Comparison of ENCODE assay signal across 14 cellular contexts in genomic region chr4:31086771-31087330, GRCh38.
"Had no signal": no experiment of that assay in that cellular context is flagged by ENCODE, and none has a peak within 500 bp of the region (broad histone marks: within the 10 kb centered on the region; RNA-seq: fewer than 3 reads in every experiment).

No MANE protein-coding gene starts in this region.

- DNase-seq: activated CD4-positive, alpha-beta memory T cell treated with anti-CD3 and anti-CD28 coated beads for 36 hours; activated naive CD4-positive, alpha-beta T cell; activated T-cell treated with anti-CD3 and anti-CD28 coated beads, Interleukin-2, amount 50 U/mL, for 72 hours; central memory CD4-positive, alpha-beta T cell; endodermal cell; esophagus squamous epithelium; heart left ventricle; natural killer cell; posterior cingulate gyrus; small intestine had no signal

- H3K27ac Mint-ChIP-seq: activated CD4-positive, alpha-beta memory T cell treated with anti-CD3 and anti-CD28 coated beads for 36 hours; activated T-cell treated with anti-CD3 and anti-CD28 coated beads, Interleukin-2, amount 50 U/mL, for 72 hours; endodermal cell; natural killer cell; stimulated activated effector memory CD8-positive, alpha-beta T cell treated with anti-CD3 and anti-CD28 coated beads, Interleukin-12 subunit alpha, Interleukin-12 subunit beta, amount 100 ng/mL, for 72 hours had no signal

- H3K4me3 Mint-ChIP-seq: activated CD4-positive, alpha-beta memory T cell treated with anti-CD3 and anti-CD28 coated beads for 36 hours; activated T-cell treated with anti-CD3 and anti-CD28 coated beads, Interleukin-2, amount 50 U/mL, for 72 hours; endodermal cell; natural killer cell; stimulated activated effector memory CD8-positive, alpha-beta T cell treated with anti-CD3 and anti-CD28 coated beads, Interleukin-12 subunit alpha, Interleukin-12 subunit beta, amount 100 ng/mL, for 72 hours had no signal

- H3K36me3 ChIP-seq: esophagus squamous epithelium, heart left ventricle, right atrium auricular region, tibial nerve had no signal

- H3K4me1 ChIP-seq: esophagus squamous epithelium, tibial nerve had no signal

- H3K9me3 Mint-ChIP-seq: activated CD4-positive, alpha-beta memory T cell treated with anti-CD3 and anti-CD28 coated beads for 36 hours; endodermal cell had no signal

- H3K27me3 ChIP-seq: esophagus squamous epithelium, heart left ventricle, right atrium auricular region, tibial nerve had no signal

- ATAC-seq: activated T-cell treated with anti-CD3 and anti-CD28 coated beads, Interleukin-2, amount 50 U/mL, for 72 hours; heart left ventricle; left lobe of liver; natural killer cell; stimulated activated effector memory CD8-positive, alpha-beta T cell treated with anti-CD3 and anti-CD28 coated beads, Interleukin-12 subunit alpha, Interleukin-12 subunit beta, amount 100 ng/mL, for 72 hours had no signal

- H3K9me3 ChIP-seq: esophagus squamous epithelium, heart left ventricle, right atrium auricular region, tibial nerve had no signal

- H3K27ac ChIP-seq: esophagus squamous epithelium, right atrium auricular region, tibial nerve had no signal

- H3K36me3 Mint-ChIP-seq: activated CD4-positive, alpha-beta memory T cell treated with anti-CD3 and anti-CD28 coated beads for 36 hours; natural killer cell; stimulated activated effector memory CD8-positive, alpha-beta T cell treated with anti-CD3 and anti-CD28 coated beads, Interleukin-12 subunit alpha, Interleukin-12 subunit beta, amount 100 ng/mL, for 72 hours had no signal

- H3K27me3 Mint-ChIP-seq: activated CD4-positive, alpha-beta memory T cell treated with anti-CD3 and anti-CD28 coated beads for 36 hours had no signal

- H3K4me3 ChIP-seq: esophagus squamous epithelium, heart left ventricle, right atrium auricular region, tibial nerve had no signal

- H3K4me1 Mint-ChIP-seq: natural killer cell; stimulated activated effector memory CD8-positive, alpha-beta T cell treated with anti-CD3 and anti-CD28 coated beads, Interleukin-12 subunit alpha, Interleukin-12 subunit beta, amount 100 ng/mL, for 72 hours had no signal
